ENCODE assay signal across 2 cellular contexts in genomic region chr4:151055539-151055938, GRCh38.
TF ChIP-seq lines count a peak whose summit lies in the region.

No MANE protein-coding gene starts in this region.

TF ChIP-seq in IMR-90, 13 proteins besides CTCF, POLR2A, EP300 and RAD21:
- TF ChIP-seq RCOR1 (IDR thresholded peaks at IDR 0.05; ENCODE audit: insufficient replicate concordance, low read length) (no peak), FOS (IDR thresholded peaks at IDR 0.05; ENCODE audit: low read depth, low read length) (no peak), CHD1 (IDR thresholded peaks at IDR 0.05; ENCODE audit: low read depth, low read length) (no peak), RFX5 (IDR thresholded peaks at IDR 0.05; ENCODE audit: low read depth, low read length) (no peak), CEBPB (IDR thresholded peaks at IDR 0.05; ENCODE audit: low read depth, low read length) (no peak), MXI1 (IDR thresholded peaks at IDR 0.05; ENCODE audit: borderline replicate concordance, low read depth, low read length) (no peak), MAZ (IDR thresholded peaks at IDR 0.05; ENCODE audit: borderline replicate concordance, low read depth, low read length) (no peak), MAFK (IDR thresholded peaks at IDR 0.05; ENCODE audit: low read depth, low read length) (no peak), BHLHE40 (IDR thresholded peaks at IDR 0.05; ENCODE audit: low read depth, low read length) (no peak), ELK1 (IDR thresholded peaks at IDR 0.05; ENCODE audit: borderline replicate concordance, low read depth, low read length) (no peak), SMC3 (IDR thresholded peaks at IDR 0.05; ENCODE audit: low read depth, low read length) (no peak), NFE2L2 (IDR thresholded peaks at IDR 0.05; ENCODE audit: low read depth, low read length) (no peak)
- TF ChIP-seq, protein P1, sequence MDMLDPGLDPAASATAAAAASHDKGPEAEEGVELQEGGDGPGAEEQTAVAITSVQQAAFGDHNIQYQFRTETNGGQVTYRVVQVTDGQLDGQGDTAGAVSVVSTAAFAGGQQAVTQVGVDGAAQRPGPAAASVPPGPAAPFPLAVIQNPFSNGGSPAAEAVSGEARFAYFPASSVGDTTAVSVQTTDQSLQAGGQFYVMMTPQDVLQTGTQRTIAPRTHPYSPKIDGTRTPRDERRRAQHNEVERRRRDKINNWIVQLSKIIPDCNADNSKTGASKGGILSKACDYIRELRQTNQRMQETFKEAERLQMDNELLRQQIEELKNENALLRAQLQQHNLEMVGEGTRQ (IDR thresholded peaks at IDR 0.05; ENCODE audit: low read depth, low read length), result no peak
TF ChIP-seq in IMR-90: peak in this region for 0.

TF ChIP-seq in K562, 482 proteins besides CTCF, POLR2A, EP300 and RAD21:
- TF ChIP-seq MED1 (CRISPR knock-in tag; IDR thresholded peaks at IDR 0.05; ENCODE audit: borderline replicate concordance), result no peak
- peak in 1 of 3 experiments; percentile 53 for TF ChIP-seq YY1 (IDR thresholded peaks at IDR 0.05; ENCODE audit: borderline replicate concordance in 1 of 3, control insufficient read depth in 1 of 3, extremely low read depth in 1 of 3, insufficient read depth in 3 of 3, insufficient read length in 1 of 3, insufficient replicate concordance in 2 of 3, low read depth in 1 of 3, low read length in 2 of 3)
